Comparison of ENCODE assay signal across 9 cellular contexts in the genomic region with DNA sequence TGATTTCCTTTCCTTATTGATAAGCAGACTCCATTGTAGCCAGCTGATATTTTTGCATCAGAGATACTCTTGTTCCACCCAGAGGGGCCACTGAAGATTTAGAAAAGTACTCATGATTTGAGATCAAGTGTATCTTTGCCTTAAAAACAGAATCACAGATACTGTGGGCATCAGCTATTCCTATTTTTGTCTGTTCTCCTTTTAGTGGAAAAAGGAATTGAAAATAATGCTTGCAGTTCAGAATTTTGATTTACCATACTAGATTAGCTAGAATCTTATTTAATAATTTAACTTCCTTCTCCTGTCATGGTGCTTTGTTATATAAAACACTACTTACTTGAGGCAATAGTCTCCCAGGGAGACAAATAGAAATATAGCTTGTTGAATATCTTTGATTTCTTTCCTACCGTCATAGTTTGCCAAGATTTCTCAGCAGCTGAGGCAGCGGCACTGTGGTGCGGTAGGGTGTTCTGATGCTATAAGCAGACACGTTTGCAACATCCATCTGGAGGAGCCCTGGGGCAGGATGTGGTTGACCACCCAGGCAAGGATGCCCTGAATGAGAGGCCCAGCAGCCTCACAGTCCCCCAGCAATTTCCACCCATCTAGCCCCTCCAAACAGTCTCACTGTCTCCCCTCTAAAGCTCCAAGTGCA. TPM values are rescaled to one million over a fixed set of nuclear protein-coding genes. Genes with fewer than 3 reads are reported as not detected.
DNase-seq lines count a peak whose midpoint lies in the region; ATAC-seq, FAIRE-seq and TF ChIP-seq lines count a peak whose summit lies in the region.
"Had no signal": no experiment of that assay in that cellular context is flagged by ENCODE, and none has a peak within 500 bp of the region (broad histone marks: within the 10 kb centered on the region; RNA-seq: fewer than 3 reads in every experiment).

No MANE protein-coding gene starts in this region.

- peak; percentile 44 for ATAC-seq in aorta (ENCODE audit: low FRiP score)

- TF ChIP-seq POLR2A in tibial nerve (IDR thresholded peaks at IDR 0.05) = no peak

- H3K36me3 ChIP-seq in SJSA1 (peaks cover 15% of the 10 kb centered on the region; the same call in 1 of the 2 replicates), aorta (ENCODE audit: control insufficient read depth in 1 of 2, insufficient read depth in 2 of 2, low read length in 1 of 2) (no peaks in the 10 kb centered on the region), MG63 (peaks cover 45% of the 10 kb centered on the region), tibial nerve (peaks cover 0 to 40% (median 5%) of the 10 kb centered on the region in 3 donors)

- H3K27ac ChIP-seq in SJSA1 (peak overlapping the region; percentile 77), layer of hippocampus (ENCODE audit: low read depth, low read length) (peak overlapping the region; percentile 55), aorta (ENCODE audit: low read depth in 1 of 2, low read length in 2 of 2) (no peak overlapping the region), tibial nerve (peak overlapping the region in 2 of 4 donors; percentile 40 to 64)

- H3K9me3 ChIP-seq in SJSA1 (replicated peaks) = no peaks in the 10 kb centered on the region
- H3K9me3 ChIP-seq in aorta (ENCODE audit: control insufficient read depth, low read length) = no peaks in the 10 kb centered on the region
- H3K9me3 ChIP-seq in MG63 = no peaks in the 10 kb centered on the region
- H3K9me3 ChIP-seq in tibial nerve = no peaks in the 10 kb centered on the region

- FAIRE-seq in frontal cortex (lab: Jason Lieb, UNC) = no peak

- H3K27me3 ChIP-seq in SJSA1 (replicated peaks) = no peaks in the 10 kb centered on the region
- H3K27me3 ChIP-seq in layer of hippocampus (ENCODE audit: control insufficient read depth, insufficient read depth, low read length) = no peaks in the 10 kb centered on the region
- H3K27me3 ChIP-seq in aorta (ENCODE audit: control insufficient read depth in 1 of 2, insufficient read depth in 2 of 2, low read length in 1 of 2) = no peaks in the 10 kb centered on the region
- no peaks in the 10 kb centered on the region for H3K27me3 ChIP-seq in MG63
- H3K27me3 ChIP-seq in tibial nerve = no peaks in the 10 kb centered on the region

- TF ChIP-seq CTCF in tibial nerve (IDR thresholded peaks at IDR 0.05) = no peak

- no peak overlapping the region for H3K4me3 ChIP-seq in SJSA1
- no peak overlapping the region for H3K4me3 ChIP-seq in aorta (ENCODE audit: low read length in 2 of 2)
- H3K4me3 ChIP-seq in MG63 = no peak overlapping the region
- H3K4me3 ChIP-seq in tibial nerve = no peak overlapping the region

- intact Hi-C loops in aorta (cut with DNase I) = no loop called here

- H3K4me1 ChIP-seq in SJSA1 (replicated peaks) = peaks cover 72% of the 10 kb centered on the region
- H3K4me1 ChIP-seq in aorta (ENCODE audit: control insufficient read depth in 1 of 2, insufficient read depth in 2 of 2, low read length in 2 of 2) = peaks cover 3 to 10% of the 10 kb centered on the region in 2 donors
- peaks cover 0 to 25% (median 6%) of the 10 kb centered on the region in 4 donors for H3K4me1 ChIP-seq in tibial nerve

- DNase-seq in stimulated activated CD4-positive, alpha-beta T cell treated with anti-CD3 and anti-CD28 coated beads, Interleukin-15, amount 100 ng/mL, for 24 hours = peak; percentile 5
- no peak for DNase-seq in stimulated activated CD4-positive, alpha-beta T cell treated with anti-CD3 and anti-CD28 coated beads, Interleukin-4, amount 100 ng/mL, for 24 hours
- peak; percentile 65 to 81 for DNase-seq in SJSA1 (ENCODE audit: low read depth in 1 of 2, low spot score in 2 of 2)
- peak; percentile 66 to 75 for DNase-seq in aorta
- DNase-seq in MG63 = no peak
- DNase-seq in frontal cortex (ENCODE audit: low spot score in 2 of 2) = no peak
- no peak for DNase-seq in tibial nerve (ENCODE audit: low spot score in 2 of 2)
- DNase-seq: NCI-H1092 treated with DMSO at 0.1 percent for 48 hours had no signal

- TF ChIP-seq EP300 in tibial nerve (IDR thresholded peaks at IDR 0.05) = peak in 1 of 2 donors; percentile 4

- 86 to 87% methylated on average over 4 of the region's 4 CpGs for WGBS in aorta, 2 donors
- WGBS in tibial nerve, 2 donors = 70 to 81% methylated on average over 4 of the region's 4 CpGs

RNA-seq across cellular contexts. Expression of a gene that starts 47.0 kb away (rescaled TPM):
- total RNA-seq in SJSA1 (2014; rRNA removed; shearing (Covaris generic)) = 23.4 and 42.9 TPM in 2 replicates
- total RNA-seq in aorta (10 to 100 TPM; 30.8 to 34.5 TPM), frontal cortex (327 TPM), tibial nerve (10 to 100 TPM; 32.4 to 45.7 (median 33.5) TPM)
- 10 to 100 TPM; 32.3 to 41.7 TPM for polyA plus RNA-seq in aorta
- total RNA-seq in MG63 (2014; rRNA removed; shearing (Covaris generic); ENCODE audit: low replicate concordance) = 17.4 and 21.3 TPM in 2 replicates

Comparison
In these comparisons a context has a peak if more than half of its experiments do, and no peak if none do; other contexts are left out.
1. DNase-seq: peak in stimulated activated CD4-positive, alpha-beta T cell treated with anti-CD3 and anti-CD28 coated beads, Interleukin-15, amount 100 ng/mL, for 24 hours (single experiment), SJSA1 (2 of 2) and aorta (2 of 2); none in stimulated activated CD4-positive, alpha-beta T cell treated with anti-CD3 and anti-CD28 coated beads, Interleukin-4, amount 100 ng/mL, for 24 hours (single experiment), MG63 (single experiment), frontal cortex (0 of 2) and tibial nerve (0 of 2).
2. H3K27ac ChIP-seq: peak in SJSA1 (single experiment) and layer of hippocampus (single experiment); none in aorta (0 of 2).